9 cellular contexts compared by ENCODE assay signal in genomic region chr12:105667880-105668279, GRCh38.
"Had no signal": no experiment of that assay in that cellular context is flagged by ENCODE, and none has a peak within 500 bp of the region (broad histone marks: within the 10 kb centered on the region; RNA-seq: fewer than 3 reads in every experiment).

No MANE protein-coding gene starts in this region.

- H3K9ac ChIP-seq: KMS-11 had no signal

- FAIRE-seq: H1, H54, HTR-8/SVneo had no signal

- H2AFZ ChIP-seq: GM23338 had no signal

- ATAC-seq: GM23338 had no signal

- H3K4me2 ChIP-seq: GM23338, KMS-11 had no signal

- H3K27ac ChIP-seq: KMS-11 had no signal

- H3K4me3 ChIP-seq: GM23338 had no signal

- DNase-seq: H9, HCEC 1CT, IMR-90, KBM-7 had no signal
